In genomic region chr16:70793851-70794502, GRCh38 we compare ENCODE assay signal across 12 cellular contexts. TPM values are rescaled to one million over a fixed set of nuclear protein-coding genes. Genes with fewer than 3 reads are reported as not detected.
DNase-seq lines count a peak whose midpoint lies in the region; ATAC-seq and TF ChIP-seq lines count a peak whose summit lies in the region.
"Had no signal": no experiment of that assay in that cellular context is flagged by ENCODE, and none has a peak within 500 bp of the region (broad histone marks: within the 10 kb centered on the region; RNA-seq: fewer than 3 reads in every experiment).

No MANE protein-coding gene starts in this region.

- H3K36me3 ChIP-seq in SU-DHL-6 (ENCODE audit: low read length) (no peaks in the 10 kb centered on the region), gastrocnemius medialis (no peaks in the 10 kb centered on the region)

- in situ Hi-C loops in gastrocnemius medialis (cut with MboI; ENCODE audit: low sequenced_read_pairs in 4 of 4): no loop called here

- peak; percentile 37 for ATAC-seq in GM18519 (IDR thresholded peaks at IDR 0.05; ENCODE audit: low FRiP score, unreplicated experiment)
- peak; percentile 51 for ATAC-seq in GM21447 (IDR thresholded peaks at IDR 0.05; ENCODE audit: unreplicated experiment)
- ATAC-seq in HG03095 (IDR thresholded peaks at IDR 0.05; ENCODE audit: unreplicated experiment): peak; percentile 43
- no peak for ATAC-seq in GM21576 (IDR thresholded peaks at IDR 0.05; ENCODE audit: unreplicated experiment)
- no peak for ATAC-seq in gastrocnemius medialis
- ATAC-seq: activated T-cell treated with anti-CD3 and anti-CD28 coated beads, Interleukin-2, amount 50 U/mL, for 4 hours; foreskin keratinocyte; sciatic nerve had no signal

- no peak for TF ChIP-seq POLR2A in gastrocnemius medialis (IDR thresholded peaks at IDR 0.05)

- H3K27ac ChIP-seq in SU-DHL-6 (ENCODE audit: low read depth, low read length): no peak overlapping the region
- H3K27ac ChIP-seq in gastrocnemius medialis: no peak overlapping the region
- H3K27ac ChIP-seq: foreskin keratinocyte had no signal

- H3K4me3 ChIP-seq in SU-DHL-6 (ENCODE audit: insufficient read depth, low read length, poor library complexity, severe bottlenecking): no peak overlapping the region
- no peak overlapping the region for H3K4me3 ChIP-seq in gastrocnemius medialis

- CTCF ChIA-PET in Calu3 (lab: Charles Lee): no interaction called here

- no peaks in the 10 kb centered on the region for H3K9me3 ChIP-seq in SU-DHL-6 (ENCODE audit: insufficient read depth, low read length)
- H3K9me3 ChIP-seq in gastrocnemius medialis: no peaks in the 10 kb centered on the region

- H3K4me3 Mint-ChIP-seq in Calu3 (ENCODE audit: low read depth, unreplicated experiment): no peak overlapping the region
- H3K4me3 Mint-ChIP-seq: activated T-cell treated with anti-CD3 and anti-CD28 coated beads, Interleukin-2, amount 50 U/mL, for 4 hours had no signal

- H2AFZ ChIP-seq in SU-DHL-6 (ENCODE audit: low read depth, low read length, severe bottlenecking): no peak overlapping the region

- BruUV-seq in Calu3 (replicated peaks; lab: Mats Ljungman, UMichigan): no TSS peak

- no peak overlapping the region for H3K9ac ChIP-seq in SU-DHL-6 (ENCODE audit: low read length)

- H3K9me3 Mint-ChIP-seq in Calu3 (ENCODE audit: low read depth, unreplicated experiment): no peaks in the 10 kb centered on the region
- H3K9me3 Mint-ChIP-seq: activated T-cell treated with anti-CD3 and anti-CD28 coated beads, Interleukin-2, amount 50 U/mL, for 4 hours had no signal

- H4K20me1 ChIP-seq in SU-DHL-6 (ENCODE audit: low read depth, low read length): no peaks in the 10 kb centered on the region

- H3K4me1 ChIP-seq in gastrocnemius medialis: peaks cover 8% of the 10 kb centered on the region in 2 donors
- H3K4me1 ChIP-seq: foreskin keratinocyte had no signal

- no peaks in the 10 kb centered on the region for H3F3A ChIP-seq in SU-DHL-6 (ENCODE audit: insufficient read depth)

- H3K4me1 Mint-ChIP-seq in Calu3 (ENCODE audit: low read depth, unreplicated experiment): peaks cover 6% of the 10 kb centered on the region

- H3K27me3 ChIP-seq in SU-DHL-6 (ENCODE audit: low read length) (no peaks in the 10 kb centered on the region), gastrocnemius medialis (no peaks in the 10 kb centered on the region)
- H3K27me3 ChIP-seq: foreskin keratinocyte had no signal

- no peaks in the 10 kb centered on the region for H3K36me3 Mint-ChIP-seq in Calu3 (ENCODE audit: insufficient read depth, unreplicated experiment)

- peak overlapping the region; percentile 17 for H3K4me2 ChIP-seq in SU-DHL-6 (ENCODE audit: low read depth, low read length, poor library complexity, severe bottlenecking)

- H3K79me2 ChIP-seq in SU-DHL-6 (ENCODE audit: insufficient read depth, low read length): peaks cover 96% of the 10 kb centered on the region

- H3K27ac Mint-ChIP-seq in Calu3 (ENCODE audit: unreplicated experiment): no peak overlapping the region

- no peaks in the 10 kb centered on the region for H3K9me2 ChIP-seq in SU-DHL-6 (replicated peaks; ENCODE audit: insufficient read depth, low read length)

- intact Hi-C loops in gastrocnemius medialis (cut with DNase I; ENCODE audit: low total_unique reads): no loop called here
- intact Hi-C loops in Calu3 (cut with micrococcal nuclease; ENCODE audit: unreplicated experiment): no loop called here

- no peak for DNase-seq in Ammon's horn (ENCODE audit: low spot score)
- DNase-seq in gastrocnemius medialis: no peak
- no peak for DNase-seq in Calu3
- DNase-seq: activated T-cell treated with anti-CD3 and anti-CD28 coated beads, Interleukin-2, amount 50 U/mL, for 4 hours; effector memory CD4-positive, alpha-beta T cell; foreskin keratinocyte had no signal

- no peaks in the 10 kb centered on the region for H3K27me3 Mint-ChIP-seq in Calu3 (ENCODE audit: unreplicated experiment)

- TF ChIP-seq CTCF in SU-DHL-6 (IDR thresholded peaks at IDR 0.05; ENCODE audit: insufficient read depth, low read length, poor library complexity, severe bottlenecking) (no peak), gastrocnemius medialis (IDR thresholded peaks at IDR 0.05 in 4 of 5, conservative IDR thresholded peaks at IDR 0.05 in 1 of 5) (no peak), Calu3 (IDR thresholded peaks at IDR 0.05; ENCODE audit: unreplicated experiment) (no peak)

RNA-seq across cellular contexts. Expression of gene VAC14, which starts 7.0 kb away (rescaled TPM):
- 10 to 100 TPM; 19.8 to 30.9 (median 27.0) TPM for total RNA-seq in gastrocnemius medialis
- total RNA-seq in Calu3 (2022): 60.7 and 63.8 TPM in 2 replicates

Comparison
In these comparisons a context has a peak if more than half of its experiments do, and no peak if none do; other contexts are left out.
1. ATAC-seq: peak in GM18519 (single experiment), GM21447 (single experiment) and HG03095 (single experiment); none in GM21576 (single experiment) and gastrocnemius medialis (0 of 2).